In the genomic region with DNA sequence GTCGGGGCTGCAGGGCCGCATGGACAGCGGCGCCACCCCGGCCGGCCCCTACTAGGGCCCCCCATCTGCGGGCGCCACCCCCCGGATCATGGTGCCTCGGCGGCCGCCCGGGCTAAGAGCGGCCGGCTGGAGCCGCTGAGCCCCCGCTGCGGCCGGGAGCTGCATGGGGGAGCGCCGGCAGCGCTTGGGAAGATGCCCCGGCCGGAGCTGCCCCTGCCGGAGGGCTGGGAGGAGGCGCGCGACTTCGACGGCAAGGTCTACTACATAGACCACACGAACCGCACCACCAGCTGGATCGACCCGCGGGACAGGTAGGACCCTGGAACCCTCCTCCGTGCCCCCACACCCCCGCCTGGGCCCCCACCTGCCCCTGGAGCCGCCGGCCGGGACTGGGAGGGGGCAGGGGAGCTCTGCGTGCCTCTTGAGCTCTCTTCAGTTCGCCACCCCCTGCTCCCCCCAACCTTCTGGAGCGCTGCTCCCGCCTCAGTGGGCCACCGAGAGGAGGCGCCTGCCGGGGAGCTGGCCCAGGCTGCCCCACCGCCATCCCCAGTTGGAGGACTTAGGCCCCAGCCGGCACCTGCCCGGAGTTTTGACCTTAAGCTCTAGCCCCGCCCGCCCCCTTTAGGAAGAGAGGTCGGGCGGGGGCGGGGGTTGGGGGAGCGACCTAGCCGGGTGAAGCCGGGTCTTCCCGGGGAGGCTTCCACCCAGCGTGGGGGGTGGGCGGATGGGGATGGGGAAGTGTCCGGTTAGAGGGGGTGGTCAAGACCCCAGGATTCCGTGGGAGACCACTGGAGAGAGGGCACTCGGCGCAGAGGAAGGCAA, we compare ENCODE assay signal across 2 cellular contexts.
TF ChIP-seq lines count a peak whose summit lies in the region.

No MANE protein-coding gene starts in this region.

TF ChIP-seq in GM12878, 131 proteins besides CTCF, POLR2A, EP300 and RAD21:
- TF ChIP-seq ZBTB4 (CRISPR knock-in tag; IDR thresholded peaks at IDR 0.05) (no peak), MYB (IDR thresholded peaks at IDR 0.05; ENCODE audit: borderline replicate concordance, low read depth, low read length) (no peak), ZNF24 (IDR thresholded peaks at IDR 0.05) (no peak), SMC3 (IDR thresholded peaks at IDR 0.05; ENCODE audit: borderline replicate concordance, low read length) (no peak), IKZF1 (conservative IDR thresholded peaks at IDR 0.05) (peak; percentile 44; the same call in 1 of the 2 replicates), BCLAF1 (IDR thresholded peaks at IDR 0.05) (no peak), STAT3 (IDR thresholded peaks at IDR 0.05; ENCODE audit: low read depth, low read length) (no peak), HDGF (IDR thresholded peaks at IDR 0.05) (no peak), HDAC2 (IDR thresholded peaks at IDR 0.05) (no peak), GABPA (IDR thresholded peaks at IDR 0.05; ENCODE audit: low read depth) (no peak), SUZ12 (IDR thresholded peaks at IDR 0.05; ENCODE audit: unreplicated experiment) (no peak), EGR1 (IDR thresholded peaks at IDR 0.05; ENCODE audit: borderline replicate concordance in 1 of 2, low read depth in 2 of 2, low read length in 2 of 2) (peak in 1 of 2 experiments; percentile 53; a peak in 1 of 3 replicates), ESRRA (IDR thresholded peaks at IDR 0.05; ENCODE audit: low read length) (no peak)

TF ChIP-seq in liver, 16 proteins besides CTCF, POLR2A, EP300 and RAD21:
- TF ChIP-seq RXRA (IDR thresholded peaks at IDR 0.05) (peak; percentile 23 to 27), HNF4A (conservative IDR thresholded peaks at IDR 0.05) (peak; percentile 39 to 47), SP1 (IDR thresholded peaks at IDR 0.05) (no peak), YY1 (IDR thresholded peaks at IDR 0.05) (peak; percentile 30), HNF4G (IDR thresholded peaks at IDR 0.05) (no peak)
